In the genomic region with DNA sequence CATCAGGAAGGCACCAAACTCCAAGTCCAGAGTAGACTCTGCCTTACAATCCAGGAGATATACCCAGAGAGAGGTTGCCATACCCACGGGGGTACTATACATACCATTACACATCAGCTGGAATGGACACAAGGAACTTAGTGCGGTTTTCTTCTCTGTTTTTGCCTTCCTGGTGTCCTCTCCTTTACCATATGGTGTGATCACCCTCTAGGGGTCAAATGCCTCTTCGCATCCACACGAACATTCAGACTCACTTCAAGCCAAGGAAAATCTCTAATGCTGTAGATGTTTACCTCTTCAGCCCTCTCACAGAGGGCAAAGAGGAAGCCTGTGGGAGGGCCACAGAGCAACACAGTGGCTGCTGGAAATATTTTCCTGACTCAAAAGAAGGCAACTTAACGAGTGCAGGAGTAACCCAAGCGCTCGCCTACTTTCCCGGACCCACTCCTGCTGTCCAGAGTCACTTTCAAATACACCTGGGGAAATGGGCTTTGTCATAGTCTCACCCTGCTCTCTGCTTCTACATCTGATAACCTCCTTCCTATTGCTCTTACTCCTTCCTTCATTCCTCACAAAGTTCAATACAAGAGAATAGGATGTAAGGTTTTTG, we compare ENCODE assay signal across 8 cellular contexts.
DNase-seq lines count a peak whose midpoint lies in the region; ATAC-seq and TF ChIP-seq lines count a peak whose summit lies in the region.

No MANE protein-coding gene starts in this region.

- ATAC-seq in mucosa of descending colon, result peak; percentile 56
- no peak for ATAC-seq in GM21360 (IDR thresholded peaks at IDR 0.05; ENCODE audit: unreplicated experiment)
- no peak for ATAC-seq in HG03196 (IDR thresholded peaks at IDR 0.05; ENCODE audit: unreplicated experiment)
- ATAC-seq in HG03571 (IDR thresholded peaks at IDR 0.05; ENCODE audit: unreplicated experiment), result no peak

- no peak overlapping the region for H2AFZ ChIP-seq in MM.1S (ENCODE audit: low read length)

- H3K4me2 ChIP-seq in MM.1S (ENCODE audit: low read depth, low read length), result no peak overlapping the region

- no peaks in the 10 kb centered on the region for H3K9me2 ChIP-seq in MM.1S (replicated peaks; ENCODE audit: insufficient read depth, low read length)

- H3K27ac ChIP-seq in MM.1S (ENCODE audit: low read length), result no peak overlapping the region

- intact Hi-C loops in mucosa of descending colon (cut with DNase I, micrococcal nuclease), result no loop called here

- H3K9ac ChIP-seq in MM.1S (ENCODE audit: low read length), result no peak overlapping the region

- no peaks in the 10 kb centered on the region for H3K4me1 ChIP-seq in MM.1S (ENCODE audit: low read length)
- no peaks in the 10 kb centered on the region for H3K4me1 ChIP-seq in mucosa of descending colon (ENCODE audit: low read depth)

- H3F3A ChIP-seq in MM.1S (ENCODE audit: insufficient read depth, low read length), result no peaks in the 10 kb centered on the region

- H3K4me3 ChIP-seq in MM.1S (ENCODE audit: low read length), result no peak overlapping the region
- no peak overlapping the region for H3K4me3 ChIP-seq in mucosa of descending colon

- H3K9me3 ChIP-seq in MM.1S (replicated peaks; ENCODE audit: insufficient read depth, low read length) (no peaks in the 10 kb centered on the region), mucosa of descending colon (no peaks in the 10 kb centered on the region)

- no peaks in the 10 kb centered on the region for H3K27me3 ChIP-seq in MM.1S (replicated peaks; ENCODE audit: insufficient read depth, low read length)

- peak; percentile 16 for DNase-seq in GM04503 (ENCODE audit: low read depth)
- peak; percentile 45 for DNase-seq in MM.1S
- DNase-seq in dedifferentiated amniotic fluid mesenchymal stem cell (ENCODE audit: extremely low spot score), result peak; percentile 66
- peak in 1 of 3 donors; percentile 46 for DNase-seq in mucosa of descending colon
- DNase-seq in NCI-H748 treated with DMSO at 0.1 percent for 48 hours (lab: John Stamatoyannopoulos, UW), result no peak

- no peaks in the 10 kb centered on the region for H4K20me1 ChIP-seq in MM.1S (ENCODE audit: insufficient read depth, low read length)

- H3K36me3 ChIP-seq in MM.1S (replicated peaks; ENCODE audit: insufficient read depth, low read length) (no peaks in the 10 kb centered on the region), mucosa of descending colon (ENCODE audit: low read depth) (no peaks in the 10 kb centered on the region)

- H3K79me2 ChIP-seq in MM.1S (ENCODE audit: low read length), result no peaks in the 10 kb centered on the region

- TF ChIP-seq CTCF in MM.1S (IDR thresholded peaks at IDR 0.05; ENCODE audit: low read length) (peak; percentile 52), mucosa of descending colon (IDR thresholded peaks at IDR 0.05) (no peak)
